In the genomic region with DNA sequence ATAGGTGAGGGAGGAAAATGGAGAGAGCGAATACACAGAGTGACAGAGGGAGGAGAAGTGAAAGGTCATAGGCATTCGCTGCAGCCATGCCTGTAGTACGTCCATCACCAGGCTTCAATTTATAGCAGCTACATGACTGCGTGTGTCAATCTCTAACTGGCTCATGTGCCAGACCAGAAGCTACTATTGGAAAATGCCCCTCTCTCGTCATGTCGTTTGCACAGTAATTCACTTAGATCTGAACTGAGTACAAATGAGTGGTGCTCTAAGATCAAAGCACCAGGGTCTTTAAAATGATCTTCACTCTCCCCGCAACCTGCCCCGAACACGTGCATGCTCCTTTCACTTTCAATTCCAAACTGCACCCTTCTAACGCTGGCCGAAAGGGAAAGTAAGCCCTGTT, we compare ENCODE assay signal across 10 cellular contexts. TPM values are rescaled to one million over a fixed set of nuclear protein-coding genes. Genes with fewer than 3 reads are reported as not detected.
DNase-seq lines count a peak whose midpoint lies in the region; ATAC-seq and TF ChIP-seq lines count a peak whose summit lies in the region.
"Had no signal": no experiment of that assay in that cellular context is flagged by ENCODE, and none has a peak within 500 bp of the region (broad histone marks: within the 10 kb centered on the region; RNA-seq: fewer than 3 reads in every experiment).

No MANE protein-coding gene starts in this region.

- no peak overlapping the region for H3K4me2 ChIP-seq in smooth muscle cell

- H4K20me1 ChIP-seq in smooth muscle cell (ENCODE audit: low read depth) = no peaks in the 10 kb centered on the region

- H3K9me3 ChIP-seq in heart right ventricle = peaks cover 0 to 45% (median 25%) of the 10 kb centered on the region in 11 donors
- peaks cover 24% of the 10 kb centered on the region for H3K9me3 ChIP-seq in mononuclear cell (ENCODE audit: low read depth, low read length)
- no peaks in the 10 kb centered on the region for H3K9me3 ChIP-seq in upper lobe of right lung
- H3K9me3 ChIP-seq in smooth muscle cell (replicated peaks; ENCODE audit: low read depth) = peaks cover 14% of the 10 kb centered on the region

- peaks cover 7% of the 10 kb centered on the region for H3K79me2 ChIP-seq in smooth muscle cell (ENCODE audit: low read depth)

- DNase-seq in heart right ventricle (no peak), cardiac septum (ENCODE audit: low spot score) (no peak), upper lobe of right lung (no peak), NCI-H1417 treated with DMSO at 0.1 percent for 48 hours (lab: John Stamatoyannopoulos, UW) (no peak), smooth muscle cell (lab: John Stamatoyannopoulos, UW; ENCODE audit: unreplicated experiment) (no peak)
- peak; percentile 70 for DNase-seq in activated effector memory CD4-positive, alpha-beta T cell treated with anti-CD3 and anti-CD28 coated beads, Interleukin-2, amount 50 U/mL, for 16 hours
- DNase-seq in activated CD4-positive, CD25-positive, alpha-beta regulatory T cell treated with anti-CD3 and anti-CD28 coated beads, Interleukin-2, amount 50 U/mL, for 72 hours = no peak

- peak in 5 of 8 donors; percentile 17 to 69 (median 52) for ATAC-seq in heart right ventricle
- ATAC-seq in upper lobe of right lung = peak; percentile 70

- H3K27me3 ChIP-seq in heart right ventricle (no peaks in the 10 kb centered on the region), mononuclear cell (ENCODE audit: insufficient read depth, low read length) (no peaks in the 10 kb centered on the region), upper lobe of right lung (no peaks in the 10 kb centered on the region), smooth muscle cell (ENCODE audit: low read depth) (no peaks in the 10 kb centered on the region)
- H3K27me3 ChIP-seq: adrenal gland had no signal

- H3F3A ChIP-seq in smooth muscle cell (ENCODE audit: low read depth) = no peaks in the 10 kb centered on the region

- intact Hi-C loops in heart right ventricle (cut with DNase I) = no loop called here
- intact Hi-C loops in cardiac septum (cut with DNase I) = no loop called here
- intact Hi-C loops in upper lobe of right lung (cut with DNase I) = no loop called here

- H3K27ac ChIP-seq in heart right ventricle (peak overlapping the region in 2 of 10 donors; percentile 24 to 32), upper lobe of right lung (peak overlapping the region; percentile 63), smooth muscle cell (ENCODE audit: low read depth) (no peak overlapping the region)
- H3K27ac ChIP-seq: adrenal gland, C4-2B had no signal

- TF ChIP-seq CTCF in heart right ventricle (IDR thresholded peaks at IDR 0.05) (no peak), upper lobe of right lung (IDR thresholded peaks at IDR 0.05) (no peak), smooth muscle cell (IDR thresholded peaks at IDR 0.05; ENCODE audit: borderline replicate concordance, insufficient read depth, poor library complexity, severe bottlenecking) (no peak)

- H2AFZ ChIP-seq in smooth muscle cell (ENCODE audit: low read depth) = no peak overlapping the region

- H3K4me1 ChIP-seq in heart right ventricle (peaks cover 0 to 11% (median 3%) of the 10 kb centered on the region in 9 donors), mononuclear cell (ENCODE audit: insufficient read depth, low read length) (peaks cover 16% of the 10 kb centered on the region), upper lobe of right lung (peaks cover 5% of the 10 kb centered on the region), smooth muscle cell (ENCODE audit: low read depth) (no peaks in the 10 kb centered on the region)
- H3K4me1 ChIP-seq: adrenal gland had no signal

- no peak overlapping the region for H3K9ac ChIP-seq in smooth muscle cell (ENCODE audit: low read depth)

- H3K36me3 ChIP-seq in heart right ventricle (no peaks in the 10 kb centered on the region), upper lobe of right lung (no peaks in the 10 kb centered on the region), smooth muscle cell (ENCODE audit: low read depth) (peaks cover 6% of the 10 kb centered on the region)
- H3K36me3 ChIP-seq: adrenal gland had no signal

- 60 to 71% methylated on average over 11 of the region's 11 CpGs for WGBS in heart right ventricle, 2 donors
- 88% methylated on average over 11 of the region's 11 CpGs for WGBS in smooth muscle cell (ENCODE audit: low lambda C conversion rate)

- peak overlapping the region in 5 of 10 donors; percentile 14 to 34 (median 25) for H3K4me3 ChIP-seq in heart right ventricle
- H3K4me3 ChIP-seq in mononuclear cell (ENCODE audit: low read length) = peak overlapping the region; percentile 24
- H3K4me3 ChIP-seq in upper lobe of right lung = peak overlapping the region; percentile 37
- no peak overlapping the region for H3K4me3 ChIP-seq in smooth muscle cell
- H3K4me3 ChIP-seq: adrenal gland had no signal

RNA-seq across cellular contexts. Expression of a gene that starts 51.3 kb away (rescaled TPM):
- 10 to 100 TPM; 37.3 to 57.6 (median 43.4) TPM for total RNA-seq in heart right ventricle
- polyA plus RNA-seq in heart right ventricle = 10 to 100 TPM; 11.5 to 12.4 TPM
- total RNA-seq in cardiac septum = 44.0 TPM
- 9.7 TPM for total RNA-seq in mononuclear cell
- total RNA-seq in upper lobe of right lung = 49.6 TPM
- total RNA-seq in smooth muscle cell = 6.0 and 8.9 TPM in 2 replicates
- polyA plus RNA-seq in smooth muscle cell = 5.2 and 7.2 TPM in 2 replicates
